In the genomic region with DNA sequence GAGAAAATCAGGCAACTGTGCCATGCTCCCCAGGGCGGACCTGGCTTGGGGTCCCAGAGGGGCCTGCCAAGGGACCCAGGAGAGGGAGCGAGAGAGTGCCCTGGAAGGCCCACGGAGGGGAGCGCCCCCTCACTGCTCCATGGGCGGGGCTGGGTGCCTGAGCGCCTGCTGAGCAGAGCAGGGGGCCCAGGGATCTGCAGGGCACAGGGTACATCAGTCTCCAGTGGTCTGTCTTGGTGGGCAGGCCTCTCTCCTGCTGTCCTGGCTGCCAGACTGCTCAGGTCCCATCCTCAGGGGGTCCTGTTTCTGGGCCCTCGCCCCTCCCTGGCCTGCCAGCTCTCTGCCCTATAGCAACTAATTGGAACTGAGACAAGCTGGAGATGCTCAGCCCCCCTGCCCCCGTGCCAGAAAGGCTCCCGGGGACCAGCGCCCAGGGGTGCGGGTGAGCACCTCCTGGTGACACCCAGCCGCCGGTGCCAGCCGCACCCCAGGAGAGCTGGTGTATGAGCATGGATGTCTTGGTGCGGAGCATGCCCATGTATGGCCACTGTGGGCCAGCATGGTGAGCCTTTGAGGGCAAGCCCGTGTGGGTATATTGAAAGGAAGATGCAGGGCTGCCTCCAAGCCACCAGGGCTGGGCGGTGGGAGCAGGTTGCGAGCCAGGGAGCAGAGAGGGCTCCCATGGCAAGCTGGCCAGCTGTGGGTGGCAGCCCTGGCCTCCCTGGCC, we compare ENCODE assay signal across 18 cellular contexts. TPM values are rescaled to one million over a fixed set of nuclear protein-coding genes. Genes with fewer than 3 reads are reported as not detected.
DNase-seq lines count a peak whose midpoint lies in the region; ATAC-seq and TF ChIP-seq lines count a peak whose summit lies in the region.
"Had no signal": no experiment of that assay in that cellular context is flagged by ENCODE, and none has a peak within 500 bp of the region (broad histone marks: within the 10 kb centered on the region; RNA-seq: fewer than 3 reads in every experiment).

No MANE protein-coding gene starts in this region.

- no peak overlapping the region for H4K8ac ChIP-seq in neuronal stem cell (ENCODE audit: low read depth, low read length)

- CTCF ChIA-PET in AG04450 (lab: Charles Lee): interaction anchor here (0.7 to 4.8 kb wide), 5 partner anchors 11 to 554 kb away, joined by 3 to 46 read pairs (median 5); a partner anchor contains a TSS

- peaks cover 10 to 12% of the 10 kb centered on the region in 2 donors for H3K4me1 ChIP-seq in neuronal stem cell (ENCODE audit: control insufficient read depth in 2 of 2, insufficient read depth in 1 of 2, low read depth in 1 of 2, low read length in 2 of 2)

- peak overlapping the region; percentile 38 for H3K18ac ChIP-seq in neuronal stem cell (ENCODE audit: low read length)

- H3K4me3 Mint-ChIP-seq in HFFc6 (peak overlapping the region; percentile 98), endothelial cell (ENCODE audit: unreplicated experiment) (peak overlapping the region; percentile 87)
- no peak overlapping the region for H3K4me3 Mint-ChIP-seq in stimulated activated naive B cell treated with anti-CD40 and anti-IgM and Interleukin-4, amounts not matched to agents 10 μg/mL and 1 μg/mL and 100 μg/mL, for 72 hours

- ATAC-seq in HG03280 (IDR thresholded peaks at IDR 0.05; ENCODE audit: unreplicated experiment) (no peak), GM21786 (IDR thresholded peaks at IDR 0.05; ENCODE audit: unreplicated experiment) (no peak)
- no peak for ATAC-seq in stimulated activated naive B cell treated with anti-CD40 and anti-IgM and Interleukin-4, amounts not matched to agents 10 μg/mL and 1 μg/mL and 100 μg/mL, for 72 hours (replicated peaks)

- H3K14ac ChIP-seq in neuronal stem cell (ENCODE audit: low read length): no peak overlapping the region

- H3K9me3 ChIP-seq in AG04450 (ENCODE audit: control insufficient read depth, insufficient read depth, low read length) (no peaks in the 10 kb centered on the region), neuronal stem cell (replicated peaks in 1 of 2; ENCODE audit: control insufficient read depth in 2 of 2, insufficient read depth in 1 of 2, low read depth in 1 of 2, low read length in 2 of 2) (no peaks in the 10 kb centered on the region)

- no peaks in the 10 kb centered on the region for H3K9me3 Mint-ChIP-seq in HFFc6
- no peaks in the 10 kb centered on the region for H3K9me3 Mint-ChIP-seq in endothelial cell (ENCODE audit: unreplicated experiment)
- H3K9me3 Mint-ChIP-seq in stimulated activated naive B cell treated with anti-CD40 and anti-IgM and Interleukin-4, amounts not matched to agents 10 μg/mL and 1 μg/mL and 100 μg/mL, for 72 hours: peaks cover 0 to 7% of the 10 kb centered on the region in 2 donors

- no peak overlapping the region for H2BK5ac ChIP-seq in neuronal stem cell (ENCODE audit: low read length)

- WGBS in neuronal stem cell (ENCODE audit: extremely low coverage in 2 of 2, insufficient read length in 2 of 2, insufficient replicate concordance in 1 of 2), 2 donors: no CpG with 5 or more reads among the region's 18 CpGs

- H4K91ac ChIP-seq in neuronal stem cell (ENCODE audit: low read depth, low read length, poor library complexity): no peak overlapping the region

- H2AK5ac ChIP-seq in neuronal stem cell (ENCODE audit: low read depth, low read length): peak overlapping the region; percentile 56

- peak overlapping the region; percentile 61 for H2AFZ ChIP-seq in neuronal stem cell (ENCODE audit: low read length)

- POLR2A ChIA-PET in AG04450 (lab: Yijun Ruan, JAX): interaction anchor here (0.8 to 1.3 kb wide), 2 partner anchors 23 to 25 kb away, joined by 3 read pairs; no protein-coding TSS in a partner anchor

- TF ChIP-seq CTCF in AG04450 (IDR thresholded peaks at IDR 0.05; ENCODE audit: low read depth, low read length) (no peak), HFFc6 (IDR thresholded peaks at IDR 0.05) (peak; percentile 34), endothelial cell (IDR thresholded peaks at IDR 0.05; ENCODE audit: unreplicated experiment) (no peak)

- peaks cover 2% of the 10 kb centered on the region; the same call in 1 of the 2 replicates for H3K27me3 Mint-ChIP-seq in HFFc6 (ENCODE audit: insufficient read depth)
- H3K27me3 Mint-ChIP-seq in endothelial cell (ENCODE audit: unreplicated experiment): peaks cover 11% of the 10 kb centered on the region
- peaks cover 11 to 28% of the 10 kb centered on the region in 2 donors for H3K27me3 Mint-ChIP-seq in stimulated activated naive B cell treated with anti-CD40 and anti-IgM and Interleukin-4, amounts not matched to agents 10 μg/mL and 1 μg/mL and 100 μg/mL, for 72 hours

- no peaks in the 10 kb centered on the region; the same call in 1 of the 2 replicates for H3K36me3 Mint-ChIP-seq in HFFc6 (ENCODE audit: low read depth)
- peaks cover 5% of the 10 kb centered on the region for H3K36me3 Mint-ChIP-seq in endothelial cell (ENCODE audit: low read depth, unreplicated experiment)
- no peaks in the 10 kb centered on the region for H3K36me3 Mint-ChIP-seq in stimulated activated naive B cell treated with anti-CD40 and anti-IgM and Interleukin-4, amounts not matched to agents 10 μg/mL and 1 μg/mL and 100 μg/mL, for 72 hours

- H2BK120ac ChIP-seq in neuronal stem cell (ENCODE audit: low read depth, low read length): no peak overlapping the region

- H3K27me3 ChIP-seq in AG04450 (ENCODE audit: control insufficient read depth, insufficient read depth, low read length) (no peaks in the 10 kb centered on the region), neuronal stem cell (ENCODE audit: control insufficient read depth in 3 of 3, insufficient read depth in 3 of 3, low read depth in 1 of 3, low read length in 3 of 3) (peaks cover 0 to 17% (median 0%) of the 10 kb centered on the region in 3 experiments)
- H3K27me3 ChIP-seq: cardiac muscle cell had no signal

- no peak overlapping the region for H3K27ac ChIP-seq in AG04450 (ENCODE audit: low read depth, low read length)
- H3K27ac ChIP-seq in neuronal stem cell (replicated peaks; ENCODE audit: low read length): no peak overlapping the region
- H3K27ac ChIP-seq: cardiac muscle cell, WERI-Rb-1 had no signal

- H3K4me1 Mint-ChIP-seq in HFFc6 (ENCODE audit: low read depth): peaks cover 16% of the 10 kb centered on the region
- H3K4me1 Mint-ChIP-seq in endothelial cell (ENCODE audit: unreplicated experiment): peaks cover 25% of the 10 kb centered on the region
- H3K4me1 Mint-ChIP-seq in stimulated activated naive B cell treated with anti-CD40 and anti-IgM and Interleukin-4, amounts not matched to agents 10 μg/mL and 1 μg/mL and 100 μg/mL, for 72 hours: peaks cover 3 to 6% of the 10 kb centered on the region in 2 donors

- H3K27ac Mint-ChIP-seq in HFFc6 (peak overlapping the region; percentile 90; the same call in 1 of the 2 replicates), endothelial cell (ENCODE audit: unreplicated experiment) (no peak overlapping the region)
- H3K27ac Mint-ChIP-seq in stimulated activated naive B cell treated with anti-CD40 and anti-IgM and Interleukin-4, amounts not matched to agents 10 μg/mL and 1 μg/mL and 100 μg/mL, for 72 hours: no peak overlapping the region

- no peak overlapping the region for H3K4ac ChIP-seq in neuronal stem cell (ENCODE audit: low read length)

- H2BK15ac ChIP-seq in neuronal stem cell (ENCODE audit: low read length): no peak overlapping the region

- H3K23ac ChIP-seq in neuronal stem cell (ENCODE audit: low read depth, low read length, poor library complexity): no peak overlapping the region

- peak overlapping the region; percentile 73 for H3K4me3 ChIP-seq in AG04450 (ENCODE audit: low read depth, low read length)
- H3K4me3 ChIP-seq in neuronal stem cell (ENCODE audit: low read length in 2 of 2): no peak overlapping the region
- H3K4me3 ChIP-seq: cardiac muscle cell had no signal

- no peak overlapping the region for H2BK12ac ChIP-seq in neuronal stem cell (ENCODE audit: low read length)

- H3K79me1 ChIP-seq in neuronal stem cell (ENCODE audit: low read depth, low read length): no peaks in the 10 kb centered on the region

- DNase-seq in AG04450 (ENCODE audit: low read depth, low spot score): no peak
- no peak for DNase-seq in HFFc6
- no peak for DNase-seq in endothelial cell (ENCODE audit: low spot score)
- no peak for DNase-seq in neuronal stem cell (ENCODE audit: low spot score)
- no peak for DNase-seq in stimulated activated CD4-positive, alpha-beta T cell treated with anti-CD3 and anti-CD28 coated beads, Interleukin-2, amount 100 ng/mL, for 48 hours
- DNase-seq in stimulated activated naive B cell treated with anti-CD40 and anti-IgM and Interleukin-4, amounts not matched to agents 10 μg/mL and 1 μg/mL and 100 μg/mL, for 72 hours: no peak
- DNase-seq: activated gamma-delta T cell treated with Interleukin-2 at 50 U/mL for 16 hours, DND-41, NCI-H146, SW 1271, WERI-Rb-1 had no signal

- H3K36me3 ChIP-seq in neuronal stem cell (replicated peaks in 1 of 2; ENCODE audit: control insufficient read depth in 2 of 2, insufficient read depth in 2 of 2, low read length in 2 of 2): no peaks in the 10 kb centered on the region
- H3K36me3 ChIP-seq: cardiac muscle cell, WERI-Rb-1 had no signal

- no peak overlapping the region for H3K4me2 ChIP-seq in neuronal stem cell (ENCODE audit: insufficient read depth, low read length, poor library complexity, severe bottlenecking)

- H3K9ac ChIP-seq in neuronal stem cell (ENCODE audit: low read depth, low read length, poor library complexity): no peak overlapping the region

RNA-seq across cellular contexts. Expression of a gene that starts 1.3 kb away (rescaled TPM):
- 97.2 and 143 TPM in 2 replicates for polyA plus RNA-seq in AG04450 (2011; rRNA removed)
- polyA minus RNA-seq in AG04450 (2011; rRNA and poly(A)+ RNA removed): 66.2 and 82.8 TPM in 2 replicates
- 100 to 1,000 TPM; 324 to 382 (median 367) TPM for total RNA-seq in HFFc6 (2021; fragmentation: NEBNext Ultra II Directional; extraction: Animal tissue kit (Norgen Biotek cat#: 25700))
- 393 TPM for total RNA-seq in endothelial cell (ENCODE audit: unreplicated experiment)
- polyA plus RNA-seq in neuronal stem cell (2013, experiment 1 of 2): 3.8 TPM
- 4.3 TPM for polyA plus RNA-seq in neuronal stem cell (2013, experiment 2 of 2)
- total RNA-seq: LHCN-M2 had no signal
- polyA plus RNA-seq: neural cell had no signal

RNA-seq across cellular contexts. Expression of a gene that starts 21.4 kb away (rescaled TPM):
- polyA plus RNA-seq in AG04450 (2011; rRNA removed): 0.01 TPM in 1 of 2 replicates, not detected in the other
- polyA minus RNA-seq in AG04450 (2011; rRNA and poly(A)+ RNA removed): not detected in 2 replicates
- not detected for total RNA-seq in HFFc6 (2021; fragmentation: NEBNext Ultra II Directional; extraction: Animal tissue kit (Norgen Biotek cat#: 25700))
- 0.10 TPM for total RNA-seq in endothelial cell (ENCODE audit: unreplicated experiment)
- 0.49 TPM for polyA plus RNA-seq in neuronal stem cell (2013, experiment 1 of 2)
- 0.48 TPM for polyA plus RNA-seq in neuronal stem cell (2013, experiment 2 of 2)
- total RNA-seq: LHCN-M2, liver, NCI-H460 had no signal
- polyA plus RNA-seq: liver had no signal

RNA-seq across cellular contexts. Expression of a gene that starts 25.7 kb away (rescaled TPM):
- polyA plus RNA-seq in AG04450 (2011; rRNA removed): 13.2 and 16.5 TPM in 2 replicates
- 16.2 and 23.0 TPM in 2 replicates for polyA minus RNA-seq in AG04450 (2011; rRNA and poly(A)+ RNA removed)
- total RNA-seq in HFFc6 (2021; fragmentation: NEBNext Ultra II Directional; extraction: Animal tissue kit (Norgen Biotek cat#: 25700)): 10 to 100 TPM; 20.3 to 32.0 (median 28.2) TPM
- 27.7 TPM for total RNA-seq in endothelial cell (ENCODE audit: unreplicated experiment)
- polyA plus RNA-seq in neuronal stem cell (2013, experiment 1 of 2): 19.4 TPM
- polyA plus RNA-seq in neuronal stem cell (2013, experiment 2 of 2): 20.0 TPM

RNA-seq across cellular contexts. Expression of a gene that starts 50.2 kb away (rescaled TPM):
- polyA plus RNA-seq in AG04450 (2011; rRNA removed): not detected in 2 replicates
- polyA minus RNA-seq in AG04450 (2011; rRNA and poly(A)+ RNA removed): not detected in 2 replicates
- under 1 TPM; 0.33 to 0.99 (median 0.69) TPM for total RNA-seq in HFFc6 (2021; fragmentation: NEBNext Ultra II Directional; extraction: Animal tissue kit (Norgen Biotek cat#: 25700))
- total RNA-seq in endothelial cell (ENCODE audit: unreplicated experiment): 1.5 TPM
- polyA plus RNA-seq in neuronal stem cell (2013, experiment 1 of 2): 0.08 TPM
- polyA plus RNA-seq in neuronal stem cell (2013, experiment 2 of 2): 0.06 TPM
- polyA plus RNA-seq: cardiac muscle cell, neural cell had no signal

Comparison
In these comparisons a context has a peak if more than half of its experiments do, and no peak if none do; other contexts are left out.
1. H3K4me3 Mint-ChIP-seq: peak in HFFc6 (single experiment) and endothelial cell (single experiment); none in stimulated activated naive B cell treated with anti-CD40 and anti-IgM and Interleukin-4, amounts not matched to agents 10 μg/mL and 1 μg/mL and 100 μg/mL, for 72 hours (0 of 2).